Comparison of ENCODE assay signal across 10 cellular contexts in genomic region chr15:40325700-40326099, GRCh38. TPM values are rescaled to one million over a fixed set of nuclear protein-coding genes. Genes with fewer than 3 reads are reported as not detected.
DNase-seq lines count a peak whose midpoint lies in the region; ATAC-seq, FAIRE-seq and TF ChIP-seq lines count a peak whose summit lies in the region.
"Had no signal": no experiment of that assay in that cellular context is flagged by ENCODE, and none has a peak within 500 bp of the region (broad histone marks: within the 10 kb centered on the region; RNA-seq: fewer than 3 reads in every experiment).

No MANE protein-coding gene starts in this region.

- RAD21 ChIA-PET in GM12878 (lab: Charles Lee; ENCODE audit: unreplicated experiment): interaction anchor here (0.8 to 4.1 kb wide), 2 partner anchors 12 to 18 kb away, joined by 3 to 21 read pairs; no protein-coding TSS in a partner anchor

- H3K4me1 ChIP-seq in Loucy (ENCODE audit: insufficient read depth, low read length, poor library complexity, severe bottlenecking) (peaks cover 60% of the 10 kb centered on the region), GM12878 (ENCODE audit: control insufficient read depth, insufficient read depth, low read length) (peaks cover 5% of the 10 kb centered on the region)

- 100% methylated on average over 2 of the region's 2 CpGs for WGBS in GM12878 (ENCODE audit: insufficient coverage, insufficient replicate concordance, low lambda C conversion rate, missing lambda C conversion rate)

- H3K27ac ChIP-seq in GM12878 (ENCODE audit: control insufficient read depth, insufficient read depth): no peak overlapping the region

- H3K4me2 ChIP-seq in Loucy (ENCODE audit: low read depth, low read length, poor library complexity, severe bottlenecking) (peak overlapping the region; percentile 84), GM12878 (ENCODE audit: control insufficient read depth, insufficient read depth) (no peak overlapping the region)

- H3K79me2 ChIP-seq in Loucy (ENCODE audit: insufficient read depth, low read length) (peaks cover 67% of the 10 kb centered on the region), GM12878 (ENCODE audit: control insufficient read depth, insufficient read depth, low read length) (no peaks in the 10 kb centered on the region)

- no peak for TF ChIP-seq EP300 in GM12878 (IDR thresholded peaks at IDR 0.05; ENCODE audit: borderline replicate concordance in 1 of 2, control insufficient read depth in 1 of 2, low read depth in 2 of 2, low read length in 2 of 2)

- FAIRE-seq in GM12878 (lab: Jason Lieb, UNC): no peak

- H3K27me3 ChIP-seq in Loucy (ENCODE audit: insufficient read depth, low read length, poor library complexity, severe bottlenecking) (no peaks in the 10 kb centered on the region), GM12878 (replicated peaks in 1 of 2; ENCODE audit: control insufficient read depth in 2 of 2, insufficient read depth in 2 of 2, low read length in 1 of 2) (no peaks in the 10 kb centered on the region)

- SMC1A ChIA-PET in GM12878 (lab: Charles Lee; ENCODE audit: uncharacterized antibody, unreplicated experiment): interaction anchor here (5.7 kb wide), 1 partner anchor 12 kb away, joined by 31 read pairs; no protein-coding TSS in a partner anchor

- DNase-seq in GM12878 (ENCODE audit: low read depth, low spot score): no peak
- no peak for DNase-seq in retinal pigment epithelial cell (ENCODE audit: low read depth)
- no peak for DNase-seq in NCI-H2107 (lab: John Stamatoyannopoulos, UW)
- no peak for DNase-seq in NCI-H510A (lab: John Stamatoyannopoulos, UW)
- DNase-seq: activated CD4-positive, CD25-positive, alpha-beta regulatory T cell treated with anti-CD3 and anti-CD28 coated beads, Interleukin-2, amount 50 U/mL, for 72 hours; activated naive CD4-positive, alpha-beta T cell treated with anti-CD3 and anti-CD28 coated beads, Interleukin-2, amount 10 ng/mL, durations not matched to agents 7 days and 5 days; NCI-H774 had no signal

- H3K9ac ChIP-seq in Loucy (ENCODE audit: low read depth, low read length, poor library complexity, severe bottlenecking): peak overlapping the region; percentile 82
- H3K9ac ChIP-seq in GM12878 (ENCODE audit: control insufficient read depth, insufficient read depth, low read length): no peak overlapping the region

- CTCF ChIA-PET in GM12878 (lab: Yijun Ruan, JAX): interaction anchor here (0.7 to 6.7 kb wide), 8 partner anchors 9 to 488 kb away, joined by 3 to 103 read pairs (median 4); partner anchors contain the start of gene CCDC9B

- no peak for TF ChIP-seq RAD21 in GM12878 (IDR thresholded peaks at IDR 0.05; ENCODE audit: insufficient read depth, low read depth, low read length)

- H3K4me3 ChIP-seq in Loucy (ENCODE audit: low read length, poor library complexity, severe bottlenecking) (peak overlapping the region; percentile 81), GM12878 (no peak overlapping the region), retinal pigment epithelial cell (ENCODE audit: low read length) (peak overlapping the region; percentile 58)

- H3K36me3 ChIP-seq in Loucy (ENCODE audit: insufficient read depth, low read length) (no peaks in the 10 kb centered on the region), GM12878 (ENCODE audit: control insufficient read depth in 2 of 2, insufficient read depth in 2 of 2, low read length in 1 of 2) (no peaks in the 10 kb centered on the region)

- no peak for TF ChIP-seq CTCF in Loucy (conservative IDR thresholded peaks at IDR 0.05; ENCODE audit: low read length)
- no peak for TF ChIP-seq CTCF in GM12878 (IDR thresholded peaks at IDR 0.05 in 2 of 3, conservative IDR thresholded peaks at IDR 0.05 in 1 of 3; ENCODE audit: control insufficient read depth in 2 of 3, extremely low read depth in 1 of 3, insufficient read depth in 1 of 3, low read depth in 3 of 3, low read length in 3 of 3)
- no peak for TF ChIP-seq CTCF in retinal pigment epithelial cell (conservative IDR thresholded peaks at IDR 0.05; ENCODE audit: low read depth, low read length)

- ATAC-seq in GM12878: no peak
- ATAC-seq in GM19328 (IDR thresholded peaks at IDR 0.05; ENCODE audit: unreplicated experiment): no peak

- POLR2A ChIA-PET in GM12878 (lab: Charles Lee): interaction anchor here (0.6 to 0.7 kb wide), 2 partner anchors 43 to 507 kb away, joined by 3 read pairs; partner anchors contain the start of gene ANKRD63

- H2AFZ ChIP-seq in Loucy (ENCODE audit: low read length): no peak overlapping the region
- no peak overlapping the region for H2AFZ ChIP-seq in GM12878 (ENCODE audit: control insufficient read depth, low read depth, low read length)

- 0 out of 2 replicates have a peak, but pooled peaks cover 5% of the 10 kb centered on the region for H3F3A ChIP-seq in Loucy (ENCODE audit: low read depth)

- TF ChIP-seq POLR2A in GM12878 (IDR thresholded peaks at IDR 0.05; ENCODE audit: low read depth, low read length): no peak

- no TSS peak for BruUV-seq in GM12878 (replicated peaks; lab: Mats Ljungman, UMichigan)

- in situ Hi-C loops in GM12878 (cut with MboI): no loop called here

- H4K20me1 ChIP-seq in Loucy (ENCODE audit: insufficient read depth, low read length, poor library complexity, severe bottlenecking) (peaks cover 13% of the 10 kb centered on the region), GM12878 (ENCODE audit: control insufficient read depth, insufficient read depth) (no peaks in the 10 kb centered on the region)

- intact Hi-C loops in GM12878 (cut with micrococcal nuclease; ENCODE audit: unreplicated experiment): no loop called here

- H3K9me2 ChIP-seq in Loucy (replicated peaks; ENCODE audit: low read depth, low read length): no peaks in the 10 kb centered on the region

- H3K9me3 ChIP-seq in Loucy (ENCODE audit: insufficient read depth, low read depth, low read length) (no peaks in the 10 kb centered on the region), GM12878 (replicated peaks; ENCODE audit: control insufficient read depth, insufficient read depth, low read length) (no peaks in the 10 kb centered on the region)

RNA-seq across cellular contexts. Expression of gene INAFM2, which starts 2.2 kb away (rescaled TPM):
- total RNA-seq in GM12878 (2013; cell fraction: nucleolus; rRNA removed): 2.6 and 3.5 TPM in 2 replicates
- total RNA-seq in GM12878 (2014; rRNA removed) (3.8 and 5.0 TPM in 2 replicates), GM12878 (2014; rRNA removed; fragmentation: Illumina TruSeq; extraction: Trizol) (3.9 and 5.2 TPM in 2 replicates), GM12878 (2021) (5.2 and 8.1 TPM in 2 replicates)
- polyA plus RNA-seq in GM12878 (2011; ENCODE audit: low read depth): 2.1 TPM
- polyA plus RNA-seq in GM12878 (2011; rRNA removed) (4.0 and 4.2 TPM in 2 replicates), GM12878 (2014; fragmentation: Illumina TruSeq; extraction: Trizol) (3.9 and 5.9 TPM in 2 replicates), GM12878 (2014; fragmentation: Nextera tagmentation; extraction: Ambion mirVana) (1 to 10 TPM; 2.0 to 2.4 TPM), GM12878 (2014; rRNA removed) (3.0 and 4.2 TPM in 2 replicates), GM12878 (2016; fragmentation: Nextera tagmentation; extraction: Ambion mirVana) (1 to 10 TPM in 1 of 2 experiments, under 1 TPM in 1; 0.75 to 1.2 TPM)
- 1.9 and 2.6 TPM in 2 replicates for polyA plus RNA-seq in GM12878 (2011; cell fraction: cytosol; rRNA removed)
- polyA plus RNA-seq in GM12878 (2011; cell fraction: nucleus; rRNA removed): 2.5 and 3.4 TPM in 2 replicates
- polyA plus RNA-seq in GM12878 (2012): 3.1 and 3.9 TPM in 2 replicates
- polyA minus RNA-seq in GM12878 (2011; rRNA and poly(A)+ RNA removed): 1.3 and 1.9 TPM in 2 replicates
- polyA minus RNA-seq in GM12878 (2011; cell fraction: cytosol; rRNA and poly(A)+ RNA removed): 0.62 and 0.80 TPM in 2 replicates
- 1.2 and 1.5 TPM in 2 replicates for polyA minus RNA-seq in GM12878 (2011; cell fraction: nucleus; rRNA and poly(A)+ RNA removed)

RNA-seq across cellular contexts. Expression of gene CCDC9B, which starts 15.0 kb away (rescaled TPM):
- total RNA-seq in GM12878 (2013; cell fraction: nucleolus; rRNA removed): not detected in 2 replicates
- not detected in 2 replicates for total RNA-seq in GM12878 (2014; rRNA removed)
- 0.04 and 0.05 TPM in 2 replicates for total RNA-seq in GM12878 (2014; rRNA removed; fragmentation: Illumina TruSeq; extraction: Trizol)
- total RNA-seq in GM12878 (2021): 0.08 and 0.19 TPM in 2 replicates
- not detected for polyA plus RNA-seq in GM12878 (2011; ENCODE audit: low read depth)
- not detected in 2 replicates for polyA plus RNA-seq in GM12878 (2011; rRNA removed)
- not detected in 2 replicates for polyA plus RNA-seq in GM12878 (2011; cell fraction: cytosol; rRNA removed)
- 0.01 TPM in 1 of 2 replicates, not detected in the other for polyA plus RNA-seq in GM12878 (2011; cell fraction: nucleus; rRNA removed)
- 0.06 and 0.07 TPM in 2 replicates for polyA plus RNA-seq in GM12878 (2012)
- polyA plus RNA-seq in GM12878 (2014; fragmentation: Illumina TruSeq; extraction: Trizol): 0.01 and 0.11 TPM in 2 replicates
- polyA plus RNA-seq in GM12878 (2014; fragmentation: Nextera tagmentation; extraction: Ambion mirVana): under 1 TPM in 1 of 2 experiments, not detected in 1; 0.02 TPM
- 0.05 TPM in 1 of 2 replicates, not detected in the other for polyA plus RNA-seq in GM12878 (2014; rRNA removed)
- not detected for polyA plus RNA-seq in GM12878 (2016; fragmentation: Nextera tagmentation; extraction: Ambion mirVana)
- polyA minus RNA-seq in GM12878 (2011; rRNA and poly(A)+ RNA removed): not detected in 2 replicates
- not detected in 2 replicates for polyA minus RNA-seq in GM12878 (2011; cell fraction: cytosol; rRNA and poly(A)+ RNA removed)
- polyA minus RNA-seq in GM12878 (2011; cell fraction: nucleus; rRNA and poly(A)+ RNA removed): not detected in 2 replicates

RNA-seq across cellular contexts. Expression of gene PLCB2, which starts 18.0 kb away (rescaled TPM):
- 14.1 and 15.6 TPM in 2 replicates for total RNA-seq in GM12878 (2013; cell fraction: nucleolus; rRNA removed)
- total RNA-seq in GM12878 (2014; rRNA removed) (18.5 and 25.2 TPM in 2 replicates), GM12878 (2014; rRNA removed; fragmentation: Illumina TruSeq; extraction: Trizol) (13.2 and 13.9 TPM in 2 replicates), GM12878 (2021) (33.8 and 39.4 TPM in 2 replicates)
- 8.1 TPM for polyA plus RNA-seq in GM12878 (2011; ENCODE audit: low read depth)
- polyA plus RNA-seq in GM12878 (2011; rRNA removed) (0.88 and 1.2 TPM in 2 replicates), GM12878 (2014; fragmentation: Illumina TruSeq; extraction: Trizol) (17.4 and 24.7 TPM in 2 replicates), GM12878 (2014; fragmentation: Nextera tagmentation; extraction: Ambion mirVana) (1 to 10 TPM; 1.3 to 2.4 TPM), GM12878 (2014; rRNA removed) (32.6 and 34.4 TPM in 2 replicates), GM12878 (2016; fragmentation: Nextera tagmentation; extraction: Ambion mirVana) (1 to 10 TPM; 6.9 to 7.4 TPM)
- 1.5 and 2.6 TPM in 2 replicates for polyA plus RNA-seq in GM12878 (2011; cell fraction: cytosol; rRNA removed)
- polyA plus RNA-seq in GM12878 (2011; cell fraction: nucleus; rRNA removed): 10.9 and 16.6 TPM in 2 replicates
- polyA plus RNA-seq in GM12878 (2012): 17.2 and 21.1 TPM in 2 replicates
- 0.95 and 2.7 TPM in 2 replicates for polyA minus RNA-seq in GM12878 (2011; rRNA and poly(A)+ RNA removed)
- polyA minus RNA-seq in GM12878 (2011; cell fraction: cytosol; rRNA and poly(A)+ RNA removed): 0.67 and 3.2 TPM in 2 replicates
- 2.4 and 3.3 TPM in 2 replicates for polyA minus RNA-seq in GM12878 (2011; cell fraction: nucleus; rRNA and poly(A)+ RNA removed)

RNA-seq across cellular contexts. Expression of gene PHGR1, which starts 25.1 kb away (rescaled TPM):
- not detected in 2 replicates for total RNA-seq in GM12878 (2013; cell fraction: nucleolus; rRNA removed)
- total RNA-seq in GM12878 (2014; rRNA removed) (not detected in 2 replicates), GM12878 (2014; rRNA removed; fragmentation: Illumina TruSeq; extraction: Trizol) (not detected in 2 replicates), GM12878 (2021) (not detected in 2 replicates)
- polyA plus RNA-seq in GM12878 (2011; ENCODE audit: low read depth): not detected
- polyA plus RNA-seq in GM12878 (2011; rRNA removed) (not detected in 2 replicates), GM12878 (2014; fragmentation: Illumina TruSeq; extraction: Trizol) (not detected in 2 replicates), GM12878 (2014; fragmentation: Nextera tagmentation; extraction: Ambion mirVana) (not detected), GM12878 (2014; rRNA removed) (not detected in 2 replicates), GM12878 (2016; fragmentation: Nextera tagmentation; extraction: Ambion mirVana) (not detected)
- not detected in 2 replicates for polyA plus RNA-seq in GM12878 (2011; cell fraction: cytosol; rRNA removed)
- not detected in 2 replicates for polyA plus RNA-seq in GM12878 (2011; cell fraction: nucleus; rRNA removed)
- not detected in 2 replicates for polyA plus RNA-seq in GM12878 (2012)
- polyA minus RNA-seq in GM12878 (2011; rRNA and poly(A)+ RNA removed): not detected in 2 replicates
- polyA minus RNA-seq in GM12878 (2011; cell fraction: cytosol; rRNA and poly(A)+ RNA removed): not detected in 2 replicates
- polyA minus RNA-seq in GM12878 (2011; cell fraction: nucleus; rRNA and poly(A)+ RNA removed): not detected in 2 replicates
- total RNA-seq: LHCN-M2 had no signal

RNA-seq across cellular contexts. Expression of gene DISP2, which starts 32.3 kb away (rescaled TPM):
- total RNA-seq in GM12878 (2013; cell fraction: nucleolus; rRNA removed): not detected in 2 replicates
- total RNA-seq in GM12878 (2014; rRNA removed): not detected in 2 replicates
- total RNA-seq in GM12878 (2014; rRNA removed; fragmentation: Illumina TruSeq; extraction: Trizol): not detected in 2 replicates
- not detected in 2 replicates for total RNA-seq in GM12878 (2021)
- 0.01 TPM for polyA plus RNA-seq in GM12878 (2011; ENCODE audit: low read depth)
- not detected in 2 replicates for polyA plus RNA-seq in GM12878 (2011; rRNA removed)
- not detected in 2 replicates for polyA plus RNA-seq in GM12878 (2011; cell fraction: cytosol; rRNA removed)
- 0.01 TPM in 1 of 2 replicates, not detected in the other for polyA plus RNA-seq in GM12878 (2011; cell fraction: nucleus; rRNA removed)
- polyA plus RNA-seq in GM12878 (2012): 0.01 and 0.25 TPM in 2 replicates
- 0.03 TPM in 1 of 2 replicates, not detected in the other for polyA plus RNA-seq in GM12878 (2014; fragmentation: Illumina TruSeq; extraction: Trizol)
- under 1 TPM; under 0.01 to 0.20 TPM for polyA plus RNA-seq in GM12878 (2014; fragmentation: Nextera tagmentation; extraction: Ambion mirVana)
- 0.01 TPM in 1 of 2 replicates, not detected in the other for polyA plus RNA-seq in GM12878 (2014; rRNA removed)
- under 1 TPM in 1 of 2 experiments, not detected in 1; 0.12 TPM for polyA plus RNA-seq in GM12878 (2016; fragmentation: Nextera tagmentation; extraction: Ambion mirVana)
- under 0.01 TPM in 1 of 2 replicates, not detected in the other for polyA minus RNA-seq in GM12878 (2011; rRNA and poly(A)+ RNA removed)
- not detected in 2 replicates for polyA minus RNA-seq in GM12878 (2011; cell fraction: cytosol; rRNA and poly(A)+ RNA removed)
- polyA minus RNA-seq in GM12878 (2011; cell fraction: nucleus; rRNA and poly(A)+ RNA removed): not detected in 2 replicates
